Comparison of ENCODE assay signal across 18 cellular contexts in the genomic region with DNA sequence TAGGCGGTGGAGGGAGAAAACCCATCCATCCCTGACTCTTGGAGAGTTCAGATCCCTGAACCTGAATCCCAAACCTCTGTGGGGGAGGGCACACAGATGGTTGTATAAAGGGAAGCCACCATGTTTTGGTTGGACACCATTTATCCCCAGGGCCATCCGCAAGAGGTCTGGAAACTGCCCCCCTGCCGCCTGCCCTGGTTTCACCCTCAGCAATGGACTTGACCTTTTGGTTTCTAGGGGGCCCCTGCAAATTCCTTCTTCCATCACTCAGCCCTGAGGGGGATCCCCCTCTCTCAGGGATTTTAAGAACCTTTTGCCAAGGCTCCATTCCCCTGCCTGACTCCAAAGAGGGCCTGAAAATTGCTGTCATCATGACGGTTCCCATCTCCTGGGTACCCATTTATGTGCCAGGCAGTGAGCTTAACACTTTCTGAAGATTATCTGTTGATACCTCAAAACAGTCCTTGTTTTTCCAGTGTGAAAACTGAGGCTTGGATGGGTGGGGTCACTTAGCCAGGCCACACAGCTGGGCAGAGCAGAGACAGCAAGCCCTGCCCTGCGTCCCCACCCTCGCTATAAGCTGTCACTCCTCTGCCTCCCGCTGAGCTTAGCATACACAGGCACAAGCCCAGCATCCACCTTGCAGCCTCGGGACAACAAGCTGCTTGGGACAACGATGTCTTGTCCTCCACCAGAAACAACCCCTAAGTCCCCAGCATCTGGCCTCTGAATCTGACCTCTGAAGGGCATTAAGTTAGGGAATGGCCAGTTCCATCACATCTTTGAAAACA. TPM values are rescaled to one million over a fixed set of nuclear protein-coding genes. Genes with fewer than 3 reads are reported as not detected.
DNase-seq lines count a peak whose midpoint lies in the region; ATAC-seq and TF ChIP-seq lines count a peak whose summit lies in the region.
"Had no signal": no experiment of that assay in that cellular context is flagged by ENCODE, and none has a peak within 500 bp of the region (broad histone marks: within the 10 kb centered on the region; RNA-seq: fewer than 3 reads in every experiment).

No MANE protein-coding gene starts in this region.

- peaks cover 0 to 6% (median 1%) of the 10 kb centered on the region in 4 donors for H3K36me3 ChIP-seq in right lobe of liver

- no peaks in the 10 kb centered on the region for H3K9me3 ChIP-seq in right lobe of liver

- no peak overlapping the region for H3K4me3 ChIP-seq in right lobe of liver
- H3K4me3 ChIP-seq: GM12878, SK-N-MC had no signal

- H3K4me1 Mint-ChIP-seq in natural killer cell treated with Interleukin-12 subunit alpha and Interleukin-12 subunit beta and Interleukin-15 and Interleukin-18, amount 100 ng/mL, for 72 hours (ENCODE audit: low read depth in 2 of 2) = peaks cover 3 to 8% of the 10 kb centered on the region in 2 donors
- H3K4me1 Mint-ChIP-seq in natural killer cell (peaks cover 0 to 7% of the 10 kb centered on the region in 2 donors), glutamatergic neuron (ENCODE audit: low read depth, unreplicated experiment) (peaks cover 19% of the 10 kb centered on the region)
- H3K4me1 Mint-ChIP-seq: B cell had no signal

- H3K36me3 Mint-ChIP-seq in natural killer cell treated with Interleukin-12 subunit alpha and Interleukin-12 subunit beta and Interleukin-15 and Interleukin-18, amount 100 ng/mL, for 72 hours = no peaks in the 10 kb centered on the region
- H3K36me3 Mint-ChIP-seq in natural killer cell = no peaks in the 10 kb centered on the region
- H3K36me3 Mint-ChIP-seq in glutamatergic neuron (ENCODE audit: unreplicated experiment) = no peaks in the 10 kb centered on the region

- ATAC-seq in natural killer cell treated with Interleukin-12 subunit alpha and Interleukin-12 subunit beta and Interleukin-15 and Interleukin-18, amount 100 ng/mL, for 72 hours = no peak
- ATAC-seq in natural killer cell (no peak), right lobe of liver (no peak), GM18520 (IDR thresholded peaks at IDR 0.05; ENCODE audit: unreplicated experiment) (no peak), HG02884 (IDR thresholded peaks at IDR 0.05; ENCODE audit: unreplicated experiment) (no peak)
- ATAC-seq: GM12878, Right ventricle myocardium inferior had no signal

- peak overlapping the region; percentile 56 for H3K27ac ChIP-seq in RWPE1
- peak overlapping the region; percentile 24 to 78 (median 66) for H3K27ac ChIP-seq in right lobe of liver
- H3K27ac ChIP-seq: SK-N-MC had no signal

- CTCF ChIA-PET in RWPE1 (lab: Yijun Ruan, JAX) = interaction anchor here (1.0 kb wide), 1 partner anchor 116 kb away, joined by 3 read pairs; no protein-coding TSS in a partner anchor

- TF ChIP-seq CTCF in natural killer cell (IDR thresholded peaks at IDR 0.05) (no peak), RWPE1 (conservative IDR thresholded peaks at IDR 0.05; ENCODE audit: low read depth) (no peak), right lobe of liver (IDR thresholded peaks at IDR 0.05) (no peak), glutamatergic neuron (IDR thresholded peaks at IDR 0.05; ENCODE audit: partially characterized antibody, unreplicated experiment) (no peak)

- H3K27ac Mint-ChIP-seq in natural killer cell treated with Interleukin-12 subunit alpha and Interleukin-12 subunit beta and Interleukin-15 and Interleukin-18, amount 100 ng/mL, for 72 hours = no peak overlapping the region
- H3K27ac Mint-ChIP-seq in natural killer cell = no peak overlapping the region
- H3K27ac Mint-ChIP-seq in glutamatergic neuron (ENCODE audit: unreplicated experiment) = no peak overlapping the region
- H3K27ac Mint-ChIP-seq: B cell; CD4-positive, alpha-beta T cell; HFFc6 had no signal

- 45% methylated on average over 2 of the region's 9 CpGs for WGBS in right lobe of liver (ENCODE audit: insufficient coverage, low coverage, low lambda C conversion rate, missing lambda C conversion rate)

- peaks cover 0 to 69% (median 32%) of the 10 kb centered on the region in 4 donors for H3K4me1 ChIP-seq in right lobe of liver

- intact Hi-C loops in natural killer cell (cut with micrococcal nuclease) (no loop called here), right lobe of liver (cut with DNase I) (loop anchor here in 1 of 2 donors (5.0 kb wide), 1 partner anchor 54 kb away; no protein-coding TSS in a partner anchor)

- no peak for TF ChIP-seq POLR2A in right lobe of liver (IDR thresholded peaks at IDR 0.05)

- peak; percentile 31 for DNase-seq in natural killer cell treated with Interleukin-12 subunit alpha and Interleukin-12 subunit beta and Interleukin-15 and Interleukin-18, amount 100 ng/mL, for 72 hours (ENCODE audit: low spot score)
- no peak for DNase-seq in natural killer cell
- no peak for DNase-seq in RWPE1 (ENCODE audit: low spot score)
- no peak for DNase-seq in right lobe of liver
- no peak for DNase-seq in glutamatergic neuron
- DNase-seq: CD4-positive, alpha-beta T cell; HFFc6; NCI-H2029 treated with DMSO at 0.1 percent for 48 hours; NCI-H226; NCI-H526 had no signal

- no peak overlapping the region for H3K4me3 Mint-ChIP-seq in natural killer cell treated with Interleukin-12 subunit alpha and Interleukin-12 subunit beta and Interleukin-15 and Interleukin-18, amount 100 ng/mL, for 72 hours
- H3K4me3 Mint-ChIP-seq in natural killer cell = no peak overlapping the region
- no peak overlapping the region for H3K4me3 Mint-ChIP-seq in glutamatergic neuron (ENCODE audit: unreplicated experiment)
- H3K4me3 Mint-ChIP-seq: B cell; CD4-positive, alpha-beta T cell; HFFc6 had no signal

- no peaks in the 10 kb centered on the region for H3K9me3 Mint-ChIP-seq in natural killer cell treated with Interleukin-12 subunit alpha and Interleukin-12 subunit beta and Interleukin-15 and Interleukin-18, amount 100 ng/mL, for 72 hours
- H3K9me3 Mint-ChIP-seq in natural killer cell = no peaks in the 10 kb centered on the region
- H3K9me3 Mint-ChIP-seq in glutamatergic neuron (ENCODE audit: unreplicated experiment) = no peaks in the 10 kb centered on the region
- H3K9me3 Mint-ChIP-seq: CD4-positive, alpha-beta T cell had no signal

- POLR2A ChIA-PET in RWPE1 (lab: Yijun Ruan, JAX; ENCODE audit: low non-redundant PET) = no interaction called here

- H3K27me3 Mint-ChIP-seq in natural killer cell treated with Interleukin-12 subunit alpha and Interleukin-12 subunit beta and Interleukin-15 and Interleukin-18, amount 100 ng/mL, for 72 hours = no peaks in the 10 kb centered on the region
- H3K27me3 Mint-ChIP-seq in natural killer cell (ENCODE audit: low read depth in 2 of 2) (no peaks in the 10 kb centered on the region), glutamatergic neuron (ENCODE audit: unreplicated experiment) (peaks cover 6% of the 10 kb centered on the region)
- H3K27me3 Mint-ChIP-seq: CD4-positive, alpha-beta T cell had no signal

- no peaks in the 10 kb centered on the region for H3K27me3 ChIP-seq in right lobe of liver

RNA-seq across cellular contexts. Expression of a gene that starts 33.2 kb away (rescaled TPM):
- under 1 TPM in 1 of 2 donors, not detected in 1; 0.78 TPM for total RNA-seq in natural killer cell treated with Interleukin-12 subunit alpha and Interleukin-12 subunit beta and Interleukin-15 and Interleukin-18, amount 100 ng/mL, for 72 hours
- total RNA-seq in natural killer cell (under 1 TPM in 1 of 3 donors, not detected in 2; 0.68 TPM), right lobe of liver (under 1 TPM in 3 of 6 experiments, not detected in 3; 0.40 to 0.70 (median 0.69) TPM), glutamatergic neuron (ENCODE audit: unreplicated experiment) (not detected)
- total RNA-seq: B cell; CD4-positive, alpha-beta T cell; G401; GM12878; HFFc6; Right ventricle myocardium inferior had no signal

RNA-seq across cellular contexts. Expression of a gene that starts 53.0 kb away (rescaled TPM):
- total RNA-seq in natural killer cell treated with Interleukin-12 subunit alpha and Interleukin-12 subunit beta and Interleukin-15 and Interleukin-18, amount 100 ng/mL, for 72 hours = not detected
- total RNA-seq in natural killer cell = not detected
- total RNA-seq in right lobe of liver = not detected
- total RNA-seq in glutamatergic neuron (ENCODE audit: unreplicated experiment) = not detected
- total RNA-seq: B cell; CD4-positive, alpha-beta T cell; G401; GM12878; PC-3; Right ventricle myocardium inferior had no signal
